In genomic region chr7:154928136-154929005, GRCh38 we compare ENCODE assay signal across 8 cellular contexts.
DNase-seq lines count a peak whose midpoint lies in the region; ATAC-seq, FAIRE-seq and TF ChIP-seq lines count a peak whose summit lies in the region.

No MANE protein-coding gene starts in this region.

- H3K4me3 Mint-ChIP-seq in GM23338 = no peak overlapping the region
- peak overlapping the region; percentile 92 to 99 (median 98) for H3K4me3 Mint-ChIP-seq in immature natural killer cell

- no peak for TF ChIP-seq CTCF in GM10248 (IDR thresholded peaks at IDR 0.05; ENCODE audit: control extremely low read depth, extremely low read depth, low read depth, missing control alignments)
- no peak for TF ChIP-seq CTCF in GM23338 (conservative IDR thresholded peaks at IDR 0.05; ENCODE audit: low read depth in 2 of 2)
- no peak for TF ChIP-seq CTCF in SK-N-SH (IDR thresholded peaks at IDR 0.05)
- no peak for TF ChIP-seq CTCF in GM12878 (IDR thresholded peaks at IDR 0.05 in 2 of 3, conservative IDR thresholded peaks at IDR 0.05 in 1 of 3; ENCODE audit: control insufficient read depth in 2 of 3, extremely low read depth in 1 of 3, insufficient read depth in 1 of 3, low read depth in 3 of 3, low read length in 3 of 3)
- peak in 1 of 11 experiments; percentile 13 for TF ChIP-seq CTCF in spleen (IDR thresholded peaks at IDR 0.05 in 8 of 11, conservative IDR thresholded peaks at IDR 0.05 in 3 of 11)

- H3K4me1 ChIP-seq in GM23338 (ENCODE audit: insufficient read depth) (peaks cover 23% of the 10 kb centered on the region), Karpas-422 (ENCODE audit: low read length) (peaks cover 13% of the 10 kb centered on the region), SK-N-SH (ENCODE audit: control insufficient read depth in 1 of 2, insufficient read depth in 2 of 2, low read depth in 1 of 2, low read length in 1 of 2) (peaks cover 0 to 5% of the 10 kb centered on the region in 2 experiments; a peak in 1 of 4 replicates), GM12878 (ENCODE audit: control insufficient read depth, insufficient read depth, low read length) (peaks cover 4% of the 10 kb centered on the region; the same call in 1 of the 2 replicates), spleen (peaks cover 12 to 42% (median 27%) of the 10 kb centered on the region in 6 donors)

- H3K27ac ChIP-seq in GM23338 (ENCODE audit: low read depth) (no peak overlapping the region), Karpas-422 (ENCODE audit: low read length) (peak overlapping the region; percentile 61), SK-N-SH (ENCODE audit: low read depth in 2 of 2, low read length in 1 of 2) (peak overlapping the region in 1 of 2 experiments; percentile 44; a peak in 1 of 4 replicates), GM12878 (ENCODE audit: control insufficient read depth, insufficient read depth) (peak overlapping the region; percentile 82), spleen (peak overlapping the region; percentile 83 to 95 (median 92))

- RAD21 ChIA-PET in GM12878 (lab: Charles Lee; ENCODE audit: unreplicated experiment) = interaction anchor here (0.6 to 3.5 kb wide), 32 partner anchors 11 to 669 kb away, joined by 3 to 56 read pairs (median 4); partner anchors contain the start of gene PAXIP1

- H3K4me2 ChIP-seq in GM23338 = 0 out of 2 replicates have a peak overlapping the region, but pooled peaks have one; percentile 1
- peak overlapping the region; percentile 84 for H3K4me2 ChIP-seq in Karpas-422 (ENCODE audit: low read depth, low read length, poor library complexity, severe bottlenecking)
- H3K4me2 ChIP-seq in SK-N-SH = peak overlapping the region; percentile 91
- peak overlapping the region; percentile 93 for H3K4me2 ChIP-seq in GM12878 (ENCODE audit: control insufficient read depth, insufficient read depth)

- 0 out of 2 replicates have a peak, but pooled peaks cover 3% of the 10 kb centered on the region for H3F3A ChIP-seq in GM23338 (replicated peaks; ENCODE audit: low read depth)
- no peaks in the 10 kb centered on the region for H3F3A ChIP-seq in SK-N-SH (replicated peaks; ENCODE audit: insufficient read depth)

- TF ChIP-seq POLR2A in GM12878 (IDR thresholded peaks at IDR 0.05; ENCODE audit: low read depth, low read length) = no peak; the same call in 1 of the 2 replicates
- TF ChIP-seq POLR2A in spleen (IDR thresholded peaks at IDR 0.05) = peak in 1 of 3 donors; percentile 25

- peak overlapping the region; percentile 78 for H3K9ac ChIP-seq in Karpas-422 (ENCODE audit: low read length)
- peak overlapping the region; percentile 50 for H3K9ac ChIP-seq in SK-N-SH
- peak overlapping the region; percentile 86 for H3K9ac ChIP-seq in GM12878 (ENCODE audit: control insufficient read depth, insufficient read depth, low read length)

- CTCF ChIA-PET in GM10248 (lab: Yijun Ruan, JAX) = interaction anchor here (0.6 to 4.5 kb wide), 51 partner anchors 9 to 840 kb away, joined by 3 to 67 read pairs (median 5); partner anchors contain the start of gene PAXIP1
- CTCF ChIA-PET in SK-N-SH (lab: Yijun Ruan, JAX) = interaction anchor here (0.6 to 4.8 kb wide), 88 partner anchors 10 to 850 kb away, joined by 3 to 153 read pairs (median 5); partner anchors contain the start of gene INSIG1
- CTCF ChIA-PET in GM12878 (lab: Yijun Ruan, JAX) = interaction anchor here (0.6 to 5.2 kb wide), 54 partner anchors 9 to 839 kb away, joined by 3 to 97 read pairs (median 7); partner anchors contain the start of genes INSIG1 and PAXIP1

- POLR2A ChIA-PET in GM10248 (lab: Yijun Ruan, JAX) = interaction anchor here (0.5 kb wide), 1 partner anchor 92 kb away, joined by 4 read pairs; no protein-coding TSS in a partner anchor
- POLR2A ChIA-PET in SK-N-SH (lab: Yijun Ruan, JAX) = interaction anchor here (0.7 kb wide), 1 partner anchor 744 kb away, joined by 4 read pairs; no protein-coding TSS in a partner anchor
- POLR2A ChIA-PET in GM12878 (lab: Charles Lee) = interaction anchor here (0.9 to 2.1 kb wide), 7 partner anchors 24 to 371 kb away, joined by 3 to 7 read pairs (median 3); partner anchors contain the start of gene PAXIP1

- WGBS in SK-N-SH (ENCODE audit: low lambda C conversion rate) = 33% methylated on average over 17 of the region's 17 CpGs
- under 1% methylated on average over 17 of the region's 17 CpGs for WGBS in GM12878 (ENCODE audit: insufficient coverage, insufficient replicate concordance, low lambda C conversion rate, missing lambda C conversion rate)
- 2 to 6% (median 5%) methylated on average over 15 to 17 of the region's 17 CpGs for WGBS in spleen, 5 donors

- H3K9me3 Mint-ChIP-seq in GM23338 (peaks cover 15% of the 10 kb centered on the region), immature natural killer cell (peaks cover 0 to 1% (median 0%) of the 10 kb centered on the region in 6 donors)

- H3K36me3 Mint-ChIP-seq in GM23338 (ENCODE audit: low read depth) = peaks cover 16% of the 10 kb centered on the region
- H3K36me3 Mint-ChIP-seq in immature natural killer cell = peaks cover 2 to 8% (median 3%) of the 10 kb centered on the region in 3 donors

- in situ Hi-C loops in GM12878 (cut with MboI) = loop anchor here (5.0 kb wide), 2 partner anchors 274 to 414 kb away; no protein-coding TSS in a partner anchor

- peak; percentile 95 for FAIRE-seq in GM12878 (lab: Jason Lieb, UNC)

- DNase-seq in GM10248 (ENCODE audit: extremely low spot score) (peak; percentile 82), GM23338 (ENCODE audit: low spot score) (peak; percentile 59), Karpas-422 (peak; percentile 98), SK-N-SH (peak; percentile 58), GM12878 (ENCODE audit: low read depth, low spot score) (peak; percentile 99), immature natural killer cell (peak; percentile 95 to 96 (median 95)), spleen (peak; percentile 81), NCI-H345 treated with DMSO at 0.1 percent for 48 hours (lab: John Stamatoyannopoulos, UW; ENCODE audit: unreplicated experiment) (no peak)

- H3K36me3 ChIP-seq in GM23338 (ENCODE audit: insufficient read depth) (no peaks in the 10 kb centered on the region), Karpas-422 (ENCODE audit: insufficient read depth, low read length) (peaks cover 6% of the 10 kb centered on the region; the same call in 1 of the 2 replicates), SK-N-SH (replicated peaks in 1 of 2; ENCODE audit: control insufficient read depth in 1 of 2, insufficient read depth in 2 of 2, low read length in 1 of 2) (no peaks in the 10 kb centered on the region), GM12878 (ENCODE audit: control insufficient read depth in 2 of 2, insufficient read depth in 2 of 2, low read length in 1 of 2) (no peaks in the 10 kb centered on the region), spleen (peaks cover 0 to 10% (median 0%) of the 10 kb centered on the region in 6 donors)

- H3K27me3 Mint-ChIP-seq in GM23338 (ENCODE audit: insufficient read depth, low read depth, poor library complexity) (peaks cover 1% of the 10 kb centered on the region), immature natural killer cell (ENCODE audit: low read depth in 3 of 3) (peaks cover 5 to 8% (median 7%) of the 10 kb centered on the region in 3 donors)

- H3K4me1 Mint-ChIP-seq in GM23338 (peaks cover 30% of the 10 kb centered on the region), immature natural killer cell (peaks cover 21 to 42% of the 10 kb centered on the region in 2 donors)

- peaks cover 7% of the 10 kb centered on the region for H3K9me3 ChIP-seq in Karpas-422 (ENCODE audit: low read length)
- no peaks in the 10 kb centered on the region for H3K9me3 ChIP-seq in SK-N-SH
- peaks cover 2% of the 10 kb centered on the region; the same call in 1 of the 3 replicates for H3K9me3 ChIP-seq in GM12878 (replicated peaks; ENCODE audit: control insufficient read depth, insufficient read depth, low read length)
- H3K9me3 ChIP-seq in spleen = peaks cover 0 to 7% (median 6%) of the 10 kb centered on the region in 8 donors

- peak; percentile 35; the same call in 2 of the 3 replicates for ATAC-seq in GM23338
- ATAC-seq in GM12878 = peak; percentile 92

- intact Hi-C loops in GM12878 (cut with micrococcal nuclease; ENCODE audit: unreplicated experiment) (loop anchor here (1.0 to 10.0 kb wide), 4 partner anchors 80 to 836 kb away; no protein-coding TSS in a partner anchor), spleen (cut with DNase I; ENCODE audit: low total_unique reads) (loop anchor here (5.0 to 10.0 kb wide), 4 partner anchors 76 to 419 kb away; partner anchors contain the start of gene PAXIP1)

- TSS peak; percentile 70 for BruUV-seq in GM12878 (replicated peaks; lab: Mats Ljungman, UMichigan)

- no peaks in the 10 kb centered on the region for H3K27me3 ChIP-seq in GM23338 (ENCODE audit: insufficient read depth)
- no peaks in the 10 kb centered on the region for H3K27me3 ChIP-seq in Karpas-422 (ENCODE audit: low read length)
- H3K27me3 ChIP-seq in SK-N-SH (ENCODE audit: insufficient read depth) = no peaks in the 10 kb centered on the region
- H3K27me3 ChIP-seq in GM12878 (replicated peaks in 1 of 2; ENCODE audit: control insufficient read depth in 2 of 2, insufficient read depth in 2 of 2, low read length in 1 of 2) = no peaks in the 10 kb centered on the region
- no peaks in the 10 kb centered on the region for H3K27me3 ChIP-seq in spleen (replicated peaks in 1 of 7)

- H2AFZ ChIP-seq in GM23338 = peak overlapping the region; percentile 39; the same call in 1 of the 2 replicates
- H2AFZ ChIP-seq in Karpas-422 (ENCODE audit: low read length) = peak overlapping the region; percentile 94
- peak overlapping the region; percentile 99 for H2AFZ ChIP-seq in SK-N-SH (ENCODE audit: low read depth)
- H2AFZ ChIP-seq in GM12878 (ENCODE audit: control insufficient read depth, low read depth, low read length) = peak overlapping the region; percentile 96

- H4K20me1 ChIP-seq in GM23338 (replicated peaks; ENCODE audit: insufficient read depth) = no peaks in the 10 kb centered on the region
- no peaks in the 10 kb centered on the region for H4K20me1 ChIP-seq in Karpas-422 (ENCODE audit: insufficient read depth, low read depth, low read length)
- H4K20me1 ChIP-seq in SK-N-SH (ENCODE audit: insufficient read depth) = no peaks in the 10 kb centered on the region
- H4K20me1 ChIP-seq in GM12878 (ENCODE audit: control insufficient read depth, insufficient read depth) = no peaks in the 10 kb centered on the region

- TF ChIP-seq RAD21 in SK-N-SH (IDR thresholded peaks at IDR 0.05; ENCODE audit: low read length) (no peak), GM12878 (IDR thresholded peaks at IDR 0.05; ENCODE audit: insufficient read depth, low read depth, low read length) (no peak)

- H3K27ac Mint-ChIP-seq in GM23338 (no peak overlapping the region), immature natural killer cell (peak overlapping the region; percentile 94 to 100 (median 97))

- H3K9me2 ChIP-seq in GM23338 (ENCODE audit: insufficient read depth) = no peaks in the 10 kb centered on the region
- H3K9me2 ChIP-seq in Karpas-422 (replicated peaks; ENCODE audit: insufficient read depth, low read length) = no peaks in the 10 kb centered on the region
- no peaks in the 10 kb centered on the region for H3K9me2 ChIP-seq in SK-N-SH

- SMC1A ChIA-PET in GM12878 (lab: Charles Lee; ENCODE audit: uncharacterized antibody, unreplicated experiment) = interaction anchor here (0.7 to 3.6 kb wide), 42 partner anchors 9 to 830 kb away, joined by 3 to 44 read pairs (median 4); partner anchors contain the start of gene PAXIP1

- H3K4me3 ChIP-seq in GM23338 (no peak overlapping the region), Karpas-422 (ENCODE audit: low read length) (peak overlapping the region; percentile 80), SK-N-SH (ENCODE audit: low read depth in 2 of 2, low read length in 1 of 2) (peak overlapping the region; percentile 61 to 70), GM12878 (peak overlapping the region; percentile 87), spleen (peak overlapping the region; percentile 49 to 70 (median 54))

- no peaks in the 10 kb centered on the region for H3K79me2 ChIP-seq in GM23338 (replicated peaks; ENCODE audit: insufficient read depth)
- H3K79me2 ChIP-seq in Karpas-422 (ENCODE audit: low read length) = no peaks in the 10 kb centered on the region
- H3K79me2 ChIP-seq in SK-N-SH (ENCODE audit: insufficient read depth) = no peaks in the 10 kb centered on the region
- H3K79me2 ChIP-seq in GM12878 (ENCODE audit: control insufficient read depth, insufficient read depth, low read length) = peaks cover 3% of the 10 kb centered on the region; the same call in 1 of the 2 replicates

- no peak for TF ChIP-seq EP300 in SK-N-SH (IDR thresholded peaks at IDR 0.05; ENCODE audit: borderline replicate concordance in 1 of 2, low read depth in 1 of 2, low read length in 1 of 2)
- no peak for TF ChIP-seq EP300 in GM12878 (IDR thresholded peaks at IDR 0.05; ENCODE audit: borderline replicate concordance in 1 of 2, control insufficient read depth in 1 of 2, low read depth in 2 of 2, low read length in 2 of 2)

Comparison
In these comparisons a context has a peak if more than half of its experiments do, and no peak if none do; other contexts are left out.
1. H2AFZ ChIP-seq: peak in every context shown above with its lines; median percentile 99 in SK-N-SH; 96 in GM12878; 94 in Karpas-422; 39 in GM23338.
2. H3K4me2 ChIP-seq: peak in every context shown above with its lines; median percentile 93 in GM12878; 91 in SK-N-SH; 84 in Karpas-422; 1 in GM23338.